In the genomic region with DNA sequence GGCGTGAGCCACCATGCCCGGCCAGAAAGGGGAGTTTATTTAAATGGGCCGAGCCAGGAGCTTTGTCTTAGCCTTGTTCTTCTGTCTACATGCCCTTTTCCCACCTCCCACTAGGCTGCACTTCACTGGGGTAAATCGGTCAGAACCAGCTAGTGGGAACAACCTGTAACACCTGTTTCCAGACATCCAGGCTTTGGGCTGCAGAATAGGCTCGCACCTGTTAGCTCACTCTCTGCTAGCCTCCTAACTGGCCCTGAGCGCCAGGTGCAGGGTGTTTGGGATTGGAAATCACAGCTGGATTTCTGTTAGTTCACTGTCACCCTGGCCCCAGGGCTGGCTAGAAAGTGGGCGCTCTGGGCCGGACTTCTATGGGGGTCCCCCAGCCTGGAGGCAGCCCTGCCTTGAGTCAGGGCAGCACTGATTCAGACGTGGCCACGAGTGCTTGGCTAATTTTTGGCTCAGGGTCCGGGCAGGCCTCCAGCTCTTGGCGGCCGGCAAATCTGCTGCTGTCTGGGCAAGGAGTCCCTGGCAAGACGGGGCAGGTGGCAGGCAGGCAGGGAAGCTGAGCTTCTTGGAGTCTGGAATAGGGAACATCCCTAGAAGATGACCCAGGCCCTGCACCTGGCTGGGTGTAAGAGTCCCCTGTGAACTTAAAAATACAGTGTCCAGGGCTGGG, we compare ENCODE assay signal across 12 cellular contexts. TPM values are rescaled to one million over a fixed set of nuclear protein-coding genes. Genes with fewer than 3 reads are reported as not detected.
DNase-seq lines count a peak whose midpoint lies in the region; ATAC-seq and TF ChIP-seq lines count a peak whose summit lies in the region.
"Had no signal": no experiment of that assay in that cellular context is flagged by ENCODE, and none has a peak within 500 bp of the region (broad histone marks: within the 10 kb centered on the region; RNA-seq: fewer than 3 reads in every experiment).

No MANE protein-coding gene starts in this region.

- H3K9me3 ChIP-seq in stomach (no peaks in the 10 kb centered on the region), neural progenitor cell (ENCODE audit: low read depth) (no peaks in the 10 kb centered on the region), MM.1S (replicated peaks; ENCODE audit: insufficient read depth, low read length) (no peaks in the 10 kb centered on the region)

- 29 to 44% (median 37%) methylated on average over 10 to 14 of the region's 14 CpGs for WGBS in stomach, 5 donors

- TF ChIP-seq CTCF in stomach (IDR thresholded peaks at IDR 0.05) (peak in 2 of 7 experiments; percentile 6 to 10), neural progenitor cell (IDR thresholded peaks at IDR 0.05) (no peak), MM.1S (IDR thresholded peaks at IDR 0.05; ENCODE audit: low read length) (no peak)

- peaks cover 98% of the 10 kb centered on the region for H3K79me2 ChIP-seq in neural progenitor cell (ENCODE audit: low read depth)
- peaks cover 2% of the 10 kb centered on the region; the same call in 1 of the 2 replicates for H3K79me2 ChIP-seq in MM.1S (ENCODE audit: low read length)

- H3K4me3 ChIP-seq in stomach (no peak overlapping the region), neural progenitor cell (no peak overlapping the region), MM.1S (ENCODE audit: low read length) (no peak overlapping the region)

- H3K4me1 ChIP-seq in stomach (peaks cover 26 to 50% (median 40%) of the 10 kb centered on the region in 4 donors), neural progenitor cell (no peaks in the 10 kb centered on the region), MM.1S (ENCODE audit: low read length) (no peaks in the 10 kb centered on the region)

- no peaks in the 10 kb centered on the region for H3K9me3 Mint-ChIP-seq in activated naive CD4-positive, alpha-beta T cell treated with anti-CD3 and anti-CD28 coated beads for 36 hours
- H3K9me3 Mint-ChIP-seq in neural progenitor cell = no peaks in the 10 kb centered on the region

- H3K27ac Mint-ChIP-seq in activated naive CD4-positive, alpha-beta T cell treated with anti-CD3 and anti-CD28 coated beads for 36 hours = no peak overlapping the region
- H3K27ac Mint-ChIP-seq in neural progenitor cell = no peak overlapping the region

- H3K4me3 Mint-ChIP-seq in activated naive CD4-positive, alpha-beta T cell treated with anti-CD3 and anti-CD28 coated beads for 36 hours = no peak overlapping the region
- H3K4me3 Mint-ChIP-seq in neural progenitor cell = no peak overlapping the region

- H3K4me1 Mint-ChIP-seq in activated naive CD4-positive, alpha-beta T cell treated with anti-CD3 and anti-CD28 coated beads for 36 hours (ENCODE audit: low read depth) = no peaks in the 10 kb centered on the region
- peaks cover 2% of the 10 kb centered on the region for H3K4me1 Mint-ChIP-seq in neural progenitor cell

- H3K36me3 ChIP-seq in stomach (peaks cover 0 to 3% (median 0%) of the 10 kb centered on the region in 4 donors), neural progenitor cell (no peaks in the 10 kb centered on the region), MM.1S (replicated peaks; ENCODE audit: insufficient read depth, low read length) (no peaks in the 10 kb centered on the region)

- CTCF ChIA-PET in activated naive CD4-positive, alpha-beta T cell treated with anti-CD3 and anti-CD28 coated beads for 36 hours (lab: Charles Lee) = interaction anchor here (1.2 kb wide), 1 partner anchor 85 kb away, joined by 4 read pairs; no protein-coding TSS in a partner anchor

- H3K36me3 Mint-ChIP-seq in activated naive CD4-positive, alpha-beta T cell treated with anti-CD3 and anti-CD28 coated beads for 36 hours (ENCODE audit: low read depth) = no peaks in the 10 kb centered on the region
- peaks cover 17% of the 10 kb centered on the region for H3K36me3 Mint-ChIP-seq in neural progenitor cell

- H2AFZ ChIP-seq in neural progenitor cell (replicated peaks) (no peak overlapping the region), MM.1S (ENCODE audit: low read length) (no peak overlapping the region)

- H3K9me2 ChIP-seq in MM.1S (replicated peaks; ENCODE audit: insufficient read depth, low read length) = no peaks in the 10 kb centered on the region

- H3K9ac ChIP-seq in neural progenitor cell (no peak overlapping the region), MM.1S (ENCODE audit: low read length) (no peak overlapping the region)
- H3K9ac ChIP-seq: parathyroid adenoma had no signal

- peak; percentile 19 for DNase-seq in NCI-H1105 treated with DMSO at 0.1 percent for 48 hours (lab: John Stamatoyannopoulos, UW)
- DNase-seq in NCI-H1105 (lab: John Stamatoyannopoulos, UW) = no peak
- DNase-seq in RPMI8226 = peak; percentile 91
- peak; percentile 72 for DNase-seq in Right ventricle myocardium superior
- DNase-seq in stomach = peak; percentile 82
- DNase-seq in activated naive CD4-positive, alpha-beta T cell treated with anti-CD3 and anti-CD28 coated beads for 36 hours = no peak
- DNase-seq in neural progenitor cell (ENCODE audit: low spot score) = no peak
- no peak for DNase-seq in MM.1S
- DNase-seq: activated CD8-positive, alpha-beta memory T cell treated with anti-CD3 and anti-CD28 coated beads, Interleukin-2, amount 50 U/mL, for 4 hours; KBM-7; kidney glomerular epithelial cell had no signal

- peak; percentile 63 for ATAC-seq in Right ventricle myocardium superior (ENCODE audit: poor library complexity)

- no peaks in the 10 kb centered on the region for H3K27me3 Mint-ChIP-seq in activated naive CD4-positive, alpha-beta T cell treated with anti-CD3 and anti-CD28 coated beads for 36 hours (ENCODE audit: low read depth)
- H3K27me3 Mint-ChIP-seq in neural progenitor cell (ENCODE audit: insufficient read depth, low read depth) = peaks cover 6% of the 10 kb centered on the region

- intact Hi-C loops in Right ventricle myocardium superior (cut with DNase I) = no loop called here
- intact Hi-C loops in stomach (cut with DNase I; ENCODE audit: low total_unique reads) = no loop called here
- intact Hi-C loops in activated naive CD4-positive, alpha-beta T cell treated with anti-CD3 and anti-CD28 coated beads for 36 hours (cut with micrococcal nuclease) = no loop called here

- H3K27me3 ChIP-seq in stomach = no peaks in the 10 kb centered on the region
- no peaks in the 10 kb centered on the region for H3K27me3 ChIP-seq in neural progenitor cell
- no peaks in the 10 kb centered on the region for H3K27me3 ChIP-seq in MM.1S (replicated peaks; ENCODE audit: insufficient read depth, low read length)

- H3K27ac ChIP-seq in stomach (peak overlapping the region; percentile 70 to 86 (median 77)), neural progenitor cell (no peak overlapping the region), MM.1S (ENCODE audit: low read length) (no peak overlapping the region)
- H3K27ac ChIP-seq: parathyroid adenoma had no signal

- no peak for TF ChIP-seq POLR2A in stomach (IDR thresholded peaks at IDR 0.05)

- H4K20me1 ChIP-seq in neural progenitor cell (ENCODE audit: low read depth) (peaks cover 100% of the 10 kb centered on the region), MM.1S (ENCODE audit: insufficient read depth, low read length) (no peaks in the 10 kb centered on the region)

- H3K4me2 ChIP-seq in neural progenitor cell (no peak overlapping the region), MM.1S (ENCODE audit: low read depth, low read length) (no peak overlapping the region)

- peaks cover 8% of the 10 kb centered on the region for H3F3A ChIP-seq in neural progenitor cell (ENCODE audit: low read depth)
- H3F3A ChIP-seq in MM.1S (ENCODE audit: insufficient read depth, low read length) = no peaks in the 10 kb centered on the region

- TF ChIP-seq EP300 in stomach (IDR thresholded peaks at IDR 0.05) = no peak

RNA-seq across cellular contexts. Expression of gene GTF2IRD1, which starts 48.6 kb away (rescaled TPM):
- total RNA-seq in Right ventricle myocardium superior (21.7 TPM), stomach (10 to 100 TPM in 4 of 5 donors, 1 to 10 TPM in 1; 9.3 to 40.8 (median 19.6) TPM), neural progenitor cell (ENCODE audit: low replicate concordance) (25.6 and 48.5 TPM in 2 replicates)
- 10 to 100 TPM in 1 of 3 donors, 1 to 10 TPM in 2; 8.0 to 41.1 (median 8.4) TPM for polyA plus RNA-seq in stomach
- 1 to 10 TPM; 2.9 to 5.5 TPM for total RNA-seq in activated naive CD4-positive, alpha-beta T cell treated with anti-CD3 and anti-CD28 coated beads for 36 hours

Comparison
In these comparisons a context has a peak if more than half of its experiments do, and no peak if none do; other contexts are left out.
1. DNase-seq: peak in NCI-H1105 treated with DMSO at 0.1 percent for 48 hours (single experiment), RPMI8226 (single experiment), Right ventricle myocardium superior (single experiment) and stomach (single experiment); none in NCI-H1105 (single experiment), activated naive CD4-positive, alpha-beta T cell treated with anti-CD3 and anti-CD28 coated beads for 36 hours (single experiment), neural progenitor cell (single experiment) and MM.1S (single experiment).
2. H3K27ac ChIP-seq: peak in stomach (5 of 5); none in neural progenitor cell (single experiment) and MM.1S (single experiment).